In genomic region chr22:40653361-40653760, GRCh38 we compare ENCODE assay signal across 15 cellular contexts. TPM values are rescaled to one million over a fixed set of nuclear protein-coding genes. Genes with fewer than 3 reads are reported as not detected.
A peak's percentile ranks its signal among the peaks of the same experiment; 100 is the strongest.
DNase-seq lines count a peak whose midpoint lies in the region; ATAC-seq and TF ChIP-seq lines count a peak whose summit lies in the region.
"Had no signal": no experiment of that assay in that cellular context is flagged by ENCODE, and none has a peak within 500 bp of the region (broad histone marks: within the 10 kb centered on the region; RNA-seq: fewer than 3 reads in every experiment).

No MANE protein-coding gene starts in this region.

- H3K27me3 ChIP-seq in layer of hippocampus (ENCODE audit: control insufficient read depth, insufficient read depth, low read length) = no peaks in the 10 kb centered on the region
- no peaks in the 10 kb centered on the region for H3K27me3 ChIP-seq in stomach smooth muscle (ENCODE audit: control insufficient read depth in 1 of 2, insufficient read depth in 2 of 2, low read length in 2 of 2)
- H3K27me3 ChIP-seq in colonic mucosa = no peaks in the 10 kb centered on the region
- H3K27me3 ChIP-seq: upper lobe of left lung had no signal

- intact Hi-C loops in colonic mucosa (cut with DNase I) = no loop called here

- H3K4me1 ChIP-seq in stomach smooth muscle (ENCODE audit: control insufficient read depth, insufficient read depth, low read length) (peaks cover 33% of the 10 kb centered on the region), colonic mucosa (no peaks in the 10 kb centered on the region)

- H3K4me1 Mint-ChIP-seq in activated T-cell treated with anti-CD3 and anti-CD28 coated beads, Interleukin-2, amount 50 U/mL, for 72 hours (ENCODE audit: low read depth) = peaks cover 28% of the 10 kb centered on the region

- no peak for TF ChIP-seq POLR2A in GM18505 (IDR thresholded peaks at IDR 0.05; ENCODE audit: borderline replicate concordance, extremely low read depth, insufficient read depth, insufficient read length)

- no peaks in the 10 kb centered on the region for H3K27me3 Mint-ChIP-seq in activated T-cell treated with anti-CD3 and anti-CD28 coated beads, Interleukin-2, amount 50 U/mL, for 72 hours (ENCODE audit: low read depth)

- H3K36me3 Mint-ChIP-seq in activated T-cell treated with anti-CD3 and anti-CD28 coated beads, Interleukin-2, amount 50 U/mL, for 72 hours (ENCODE audit: insufficient read depth in 2 of 2) = no peaks in the 10 kb centered on the region
- H3K36me3 Mint-ChIP-seq: WTC11 had no signal

- ATAC-seq in activated T-cell treated with anti-CD3 and anti-CD28 coated beads, Interleukin-2, amount 50 U/mL, for 72 hours (replicated peaks in 1 of 2) = no peak
- no peak for ATAC-seq in GM21447 (IDR thresholded peaks at IDR 0.05; ENCODE audit: unreplicated experiment)
- ATAC-seq in GM18505 (IDR thresholded peaks at IDR 0.05; ENCODE audit: unreplicated experiment) = no peak
- ATAC-seq: activated T-cell treated with anti-CD3 and anti-CD28 coated beads, Interleukin-2, amount 50 U/mL, for 4 hours; WTC11 had no signal

- H3K27ac ChIP-seq in angular gyrus (ENCODE audit: low read depth, low read length) (peak overlapping the region; percentile 44), layer of hippocampus (ENCODE audit: low read depth, low read length) (peak overlapping the region; percentile 18), stomach smooth muscle (ENCODE audit: low read length) (peak overlapping the region; percentile 98), colonic mucosa (no peak overlapping the region)

- no peak overlapping the region for H3K9ac ChIP-seq in stomach smooth muscle (ENCODE audit: low read length in 2 of 2)
- H3K9ac ChIP-seq in colonic mucosa (ENCODE audit: low read depth in 2 of 2, low read length in 2 of 2) = no peak overlapping the region

- TF ChIP-seq CTCF in colonic mucosa (IDR thresholded peaks at IDR 0.05) = no peak

- H3K9me3 ChIP-seq in stomach smooth muscle (ENCODE audit: control insufficient read depth in 2 of 2, low read length in 2 of 2) (no peaks in the 10 kb centered on the region), colonic mucosa (no peaks in the 10 kb centered on the region)
- H3K9me3 ChIP-seq: upper lobe of left lung had no signal

- no peak overlapping the region for H3K4me3 Mint-ChIP-seq in activated T-cell treated with anti-CD3 and anti-CD28 coated beads, Interleukin-2, amount 50 U/mL, for 72 hours
- H3K4me3 Mint-ChIP-seq: activated T-cell treated with anti-CD3 and anti-CD28 coated beads, Interleukin-2, amount 50 U/mL, for 4 hours; WTC11 had no signal

- no peak overlapping the region for H3K4me3 ChIP-seq in stomach smooth muscle (ENCODE audit: low read length in 2 of 2)
- H3K4me3 ChIP-seq in colonic mucosa = no peak overlapping the region
- H3K4me3 ChIP-seq: upper lobe of left lung had no signal

- no peaks in the 10 kb centered on the region for H3K9me3 Mint-ChIP-seq in activated T-cell treated with anti-CD3 and anti-CD28 coated beads, Interleukin-2, amount 50 U/mL, for 72 hours
- H3K9me3 Mint-ChIP-seq: activated T-cell treated with anti-CD3 and anti-CD28 coated beads, Interleukin-2, amount 50 U/mL, for 4 hours; WTC11 had no signal

- H3K27ac Mint-ChIP-seq in activated T-cell treated with anti-CD3 and anti-CD28 coated beads, Interleukin-2, amount 50 U/mL, for 72 hours = peak overlapping the region; percentile 63
- H3K27ac Mint-ChIP-seq: WTC11 had no signal

- H3K36me3 ChIP-seq in stomach smooth muscle (ENCODE audit: control insufficient read depth in 2 of 2, insufficient read depth in 2 of 2, low read length in 2 of 2) (no peaks in the 10 kb centered on the region), colonic mucosa (no peaks in the 10 kb centered on the region)
- H3K36me3 ChIP-seq: upper lobe of left lung had no signal

- DNase-seq in activated T-cell treated with anti-CD3 and anti-CD28 coated beads, Interleukin-2, amount 50 U/mL, for 72 hours = no peak
- DNase-seq in activated T-cell treated with anti-CD3 and anti-CD28 coated beads for 4 hours = no peak
- no peak for DNase-seq in colonic mucosa
- DNase-seq: activated T-cell treated with anti-CD3 and anti-CD28 coated beads, Interleukin-2, amount 50 U/mL, for 4 hours; amniotic stem cell; effector memory CD4-positive, alpha-beta T cell; kidney glomerular epithelial cell had no signal

RNA-seq across cellular contexts. Expression of gene MRTFA, which starts 16.8 kb away (rescaled TPM):
- 10 to 100 TPM; 44.7 to 51.7 TPM for total RNA-seq in activated T-cell treated with anti-CD3 and anti-CD28 coated beads, Interleukin-2, amount 50 U/mL, for 72 hours
- 10 to 100 TPM; 31.9 to 35.6 TPM for total RNA-seq in colonic mucosa

RNA-seq across cellular contexts. Expression of gene MCHR1, which starts 25.9 kb away (rescaled TPM):
- total RNA-seq in activated T-cell treated with anti-CD3 and anti-CD28 coated beads, Interleukin-2, amount 50 U/mL, for 72 hours = not detected
- total RNA-seq in colonic mucosa = under 1 TPM in 1 of 2 donors, not detected in 1; 0.16 TPM
- total RNA-seq: activated T-cell treated with anti-CD3 and anti-CD28 coated beads, Interleukin-2, amount 50 U/mL, for 4 hours; HT-29 had no signal
